ENCODE assay signal across 23 cellular contexts in genomic region chr12:3881208-3881980, GRCh38.
"Had no signal": no experiment of that assay in that cellular context is flagged by ENCODE, and none has a peak within 500 bp of the region (broad histone marks: within the 10 kb centered on the region; RNA-seq: fewer than 3 reads in every experiment).

No MANE protein-coding gene starts in this region.

- H3K4me3 Mint-ChIP-seq: activated B cell treated with CpG ODN at 0.5 μM for 24 hours; activated CD4-positive, alpha-beta memory T cell treated with anti-CD3 and anti-CD28 coated beads, Interleukin-2, amount 10 ng/mL, durations not matched to agents 7 days and 5 days; activated T-helper 1 cell treated with anti-CD3 and anti-CD28 coated beads, Interleukin-12 subunit alpha, Interleukin-12 subunit beta, Interleukin-2, Interleukin-4 antibody, amounts not matched to agents 30 ng/mL and 10 ng/mL and 1 ng/mL, durations not matched to agents 14 hours and 24 hours and 36 hours; central memory CD8-positive, alpha-beta T cell; effector memory CD8-positive, alpha-beta T cell; natural killer cell treated with Interleukin-12 subunit alpha and Interleukin-12 subunit beta and Interleukin-15 and Interleukin-18, amount 100 ng/mL, for 72 hours; T-helper 1 cell treated with Interleukin-12 subunit alpha and Interleukin-12 subunit beta and Interleukin-4 antibody, amounts not matched to agents 30 μg/mL and 1 μg/mL, for 36 hours had no signal

- H3K4me1 ChIP-seq: testis, uterus had no signal

- H3K27ac ChIP-seq: esophagus muscularis mucosa, hepatocyte, left ventricle myocardium inferior, sigmoid colon, spleen, testis, uterus had no signal

- H3K4me2 ChIP-seq: hepatocyte had no signal

- H3K36me3 Mint-ChIP-seq: natural killer cell treated with Interleukin-12 subunit alpha and Interleukin-12 subunit beta and Interleukin-15 and Interleukin-18, amount 100 ng/mL, for 72 hours had no signal

- H3K27ac Mint-ChIP-seq: activated B cell treated with CpG ODN at 0.5 μM for 24 hours; activated CD4-positive, alpha-beta memory T cell treated with anti-CD3 and anti-CD28 coated beads, Interleukin-2, amount 10 ng/mL, durations not matched to agents 7 days and 5 days; activated naive CD4-positive, alpha-beta T cell treated with anti-CD3 and anti-CD28 coated beads, Interleukin-2, amount 50 U/mL, for 72 hours; activated T-helper 1 cell treated with anti-CD3 and anti-CD28 coated beads, Interleukin-12 subunit alpha, Interleukin-12 subunit beta, Interleukin-2, Interleukin-4 antibody, amounts not matched to agents 30 ng/mL and 10 ng/mL and 1 ng/mL, durations not matched to agents 14 hours and 24 hours and 36 hours; effector memory CD8-positive, alpha-beta T cell; natural killer cell treated with Interleukin-12 subunit alpha and Interleukin-12 subunit beta and Interleukin-15 and Interleukin-18, amount 100 ng/mL, for 72 hours; T-helper 1 cell treated with Interleukin-12 subunit alpha and Interleukin-12 subunit beta and Interleukin-4 antibody, amounts not matched to agents 30 μg/mL and 1 μg/mL, for 36 hours had no signal

- ATAC-seq: activated naive CD4-positive, alpha-beta T cell treated with anti-CD3 and anti-CD28 coated beads, Interleukin-2, amount 50 U/mL, for 72 hours; effector memory CD8-positive, alpha-beta T cell; natural killer cell treated with Interleukin-12 subunit alpha and Interleukin-12 subunit beta and Interleukin-15 and Interleukin-18, amount 100 ng/mL, for 72 hours had no signal

- H3K36me3 ChIP-seq: esophagus muscularis mucosa, left ventricle myocardium inferior, sigmoid colon, spleen, uterus had no signal

- H2AFZ ChIP-seq: hepatocyte had no signal

- H3K9me3 ChIP-seq: left ventricle myocardium inferior, sigmoid colon, spleen, testis, uterus had no signal

- H3K9me3 Mint-ChIP-seq: activated B cell treated with CpG ODN at 0.5 μM for 24 hours; activated CD4-positive, alpha-beta memory T cell treated with anti-CD3 and anti-CD28 coated beads, Interleukin-2, amount 10 ng/mL, durations not matched to agents 7 days and 5 days; activated T-helper 1 cell treated with anti-CD3 and anti-CD28 coated beads, Interleukin-12 subunit alpha, Interleukin-12 subunit beta, Interleukin-2, Interleukin-4 antibody, amounts not matched to agents 30 ng/mL and 10 ng/mL and 1 ng/mL, durations not matched to agents 14 hours and 24 hours and 36 hours; central memory CD8-positive, alpha-beta T cell; effector memory CD8-positive, alpha-beta T cell; natural killer cell treated with Interleukin-12 subunit alpha and Interleukin-12 subunit beta and Interleukin-15 and Interleukin-18, amount 100 ng/mL, for 72 hours; T-helper 1 cell treated with Interleukin-12 subunit alpha and Interleukin-12 subunit beta and Interleukin-4 antibody, amounts not matched to agents 30 μg/mL and 1 μg/mL, for 36 hours had no signal

- DNase-seq: activated B cell treated with CpG ODN at 0.5 μM for 24 hours; activated CD4-positive, alpha-beta memory T cell treated with anti-CD3 and anti-CD28 coated beads, Interleukin-2, amount 10 ng/mL, durations not matched to agents 7 days and 5 days; activated CD4-positive, alpha-beta T cell treated with anti-CD3 and anti-CD28 coated beads for 48 hours; aorta; effector memory CD8-positive, alpha-beta T cell; glutamatergic neuron; left ventricle myocardium inferior; sigmoid colon; spleen; stimulated activated CD4-positive, alpha-beta T cell treated with anti-CD3 and anti-CD28 coated beads, Interleukin-4, amount 100 ng/mL, for 1 hour; stimulated activated naive CD4-positive, alpha-beta T cell; testis; trophoblast cell; uterus had no signal

- H3K27me3 ChIP-seq: sigmoid colon, testis, uterus had no signal

- FAIRE-seq: colon, frontal cortex had no signal

- H3K79me2 ChIP-seq: hepatocyte had no signal

- H3K27me3 Mint-ChIP-seq: central memory CD8-positive, alpha-beta T cell had no signal

- H3K4me3 ChIP-seq: esophagus muscularis mucosa, hepatocyte, left ventricle myocardium inferior, sigmoid colon, spleen, testis, uterus had no signal
